ENCODE assay signal across 1 cellular context in genomic region chr4:139176299-139177048, GRCh38.
A peak's percentile ranks its signal among the peaks of the same experiment; 100 is the strongest.
TF ChIP-seq lines count a peak whose summit lies in the region.

No MANE protein-coding gene starts in this region.

TF ChIP-seq in K562, 482 proteins besides CTCF, POLR2A, EP300 and RAD21 (continued from another document and continues in another):
- TF ChIP-seq ZBTB34 (CRISPR knock-in tag; IDR thresholded peaks at IDR 0.05), result no peak
- no peak for TF ChIP-seq KLF1 (tag; IDR thresholded peaks at IDR 0.05)
- TF ChIP-seq ZNF830 (CRISPR knock-in tag; IDR thresholded peaks at IDR 0.05), result no peak
- TF ChIP-seq SPI1 (IDR thresholded peaks at IDR 0.05; ENCODE audit: borderline replicate concordance, low read depth, low read length), result peak; percentile 34; the same call in 1 of the 2 replicates
- TF ChIP-seq ESRRB (CRISPR knock-in tag; IDR thresholded peaks at IDR 0.05; ENCODE audit: borderline replicate concordance), result no peak
- TF ChIP-seq EP400 (IDR thresholded peaks at IDR 0.05), result peak; percentile 68
- no peak for TF ChIP-seq TSHZ1 (CRISPR knock-in tag; IDR thresholded peaks at IDR 0.05)
- no peak for TF ChIP-seq SFPQ (IDR thresholded peaks at IDR 0.05; ENCODE audit: low read depth, low read length)
- TF ChIP-seq SNIP1 (IDR thresholded peaks at IDR 0.05; ENCODE audit: low read depth), result no peak
- no peak for TF ChIP-seq ZNF586 (CRISPR knock-in tag; conservative IDR thresholded peaks at IDR 0.05)
- no peak for TF ChIP-seq RFX1 (IDR thresholded peaks at IDR 0.05)
- no peak for TF ChIP-seq SMARCC2 (IDR thresholded peaks at IDR 0.05; ENCODE audit: low read depth)
- TF ChIP-seq SRSF3 (IDR thresholded peaks at IDR 0.05; ENCODE audit: insufficient read depth, low read length), result no peak
- TF ChIP-seq ZNF561 (CRISPR knock-in tag; conservative IDR thresholded peaks at IDR 0.05), result no peak
- no peak for TF ChIP-seq FOXJ3 (CRISPR knock-in tag; IDR thresholded peaks at IDR 0.05)
- no peak for TF ChIP-seq THRAP3 (IDR thresholded peaks at IDR 0.05; ENCODE audit: borderline replicate concordance)
- no peak for TF ChIP-seq ZNF24 (IDR thresholded peaks at IDR 0.05)
- TF ChIP-seq ZBTB43 (CRISPR knock-in tag; IDR thresholded peaks at IDR 0.05), result no peak
- TF ChIP-seq MYC (IDR thresholded peaks at IDR 0.05; ENCODE audit: low read depth, low read length), result peak; percentile 36; the same call in 1 of the 2 replicates
- TF ChIP-seq MYC (CRISPR knock-in tag; IDR thresholded peaks at IDR 0.05; ENCODE audit: borderline replicate concordance, low read depth), result peak; percentile 39; the same call in 1 of the 2 replicates
- TF ChIP-seq YBX1 (IDR thresholded peaks at IDR 0.05), result no peak
- TF ChIP-seq NR1H2 (CRISPR knock-in tag; IDR thresholded peaks at IDR 0.05), result peak; percentile 18; the same call in 1 of the 2 replicates
- TF ChIP-seq HMGN3 (IDR thresholded peaks at IDR 0.05; ENCODE audit: borderline replicate concordance, extremely low read depth, insufficient read length, low read depth, low read length), result peak; percentile 85
- TF ChIP-seq DNMT1 (IDR thresholded peaks at IDR 0.05), result no peak
- TF ChIP-seq ZNF354B (CRISPR knock-in tag; IDR thresholded peaks at IDR 0.05), result no peak
- no peak for TF ChIP-seq BMI1 (IDR thresholded peaks at IDR 0.05; ENCODE audit: low read length)
- TF ChIP-seq GATAD2A (IDR thresholded peaks at IDR 0.05), result peak; percentile 55; the same call in 1 of the 2 replicates
- no peak for TF ChIP-seq POLR3A (IDR thresholded peaks at IDR 0.05; ENCODE audit: borderline replicate concordance, extremely low read depth, insufficient read depth, insufficient read length)
- TF ChIP-seq HDAC6 (IDR thresholded peaks at IDR 0.05; ENCODE audit: low read depth, low read length), result no peak
- TF ChIP-seq NR2F6 (CRISPR knock-in tag; IDR thresholded peaks at IDR 0.05), result no peak
- no peak for TF ChIP-seq CCAR2 (IDR thresholded peaks at IDR 0.05; ENCODE audit: low read depth, low read length)
- no peak for TF ChIP-seq CTCFL (IDR thresholded peaks at IDR 0.05; ENCODE audit: borderline replicate concordance, insufficient read depth, low read depth, low read length, poor library complexity, severe bottlenecking)
- TF ChIP-seq TCFL5 (CRISPR knock-in tag; conservative IDR thresholded peaks at IDR 0.05), result no peak
- no peak for TF ChIP-seq ZNF165 (CRISPR knock-in tag; IDR thresholded peaks at IDR 0.05; ENCODE audit: borderline replicate concordance)
- TF ChIP-seq BDP1 (IDR thresholded peaks at IDR 0.05; ENCODE audit: insufficient read depth, insufficient read length), result no peak
- no peak for TF ChIP-seq NFE2 (IDR thresholded peaks at IDR 0.05; ENCODE audit: low read depth)
- TF ChIP-seq SMAD4 (CRISPR knock-in tag; conservative IDR thresholded peaks at IDR 0.05), result peak; percentile 89
- no peak for TF ChIP-seq U2AF2 (optimal IDR thresholded peaks at IDR 0.05; ENCODE audit: low read depth, low read length)
- TF ChIP-seq PHB2 (IDR thresholded peaks at IDR 0.05; ENCODE audit: low read depth), result no peak; the same call in 1 of the 2 replicates
- TF ChIP-seq POLR2AphosphoS2 (IDR thresholded peaks at IDR 0.05; ENCODE audit: low read length), result no peak; the same call in 1 of the 2 replicates
- TF ChIP-seq SRF (CRISPR knock-in tag; IDR thresholded peaks at IDR 0.05), result peak in 1 of 2 experiments; percentile 57; a peak in 1 of 4 replicates
- TF ChIP-seq MTA1 (IDR thresholded peaks at IDR 0.05; ENCODE audit: borderline replicate concordance), result no peak
- TF ChIP-seq PHTF2 (CRISPR knock-in tag; IDR thresholded peaks at IDR 0.05), result no peak
- TF ChIP-seq MITF (IDR thresholded peaks at IDR 0.05), result no peak
- TF ChIP-seq ZNF699 (CRISPR knock-in tag; IDR thresholded peaks at IDR 0.05; ENCODE audit: insufficient replicate concordance), result no peak
- no peak for TF ChIP-seq SMARCA5 (IDR thresholded peaks at IDR 0.05)
- TF ChIP-seq ZMIZ1 (IDR thresholded peaks at IDR 0.05; ENCODE audit: low read depth in 2 of 2, low read length in 2 of 2), result no peak
- TF ChIP-seq CBFB (CRISPR knock-in tag; IDR thresholded peaks at IDR 0.05), result no peak; the same call in 1 of the 2 replicates
- no peak for TF ChIP-seq NR4A1 (CRISPR knock-in tag; IDR thresholded peaks at IDR 0.05)
- TF ChIP-seq NR4A1 (tag; IDR thresholded peaks at IDR 0.05), result no peak
- TF ChIP-seq BRF1 (IDR thresholded peaks at IDR 0.05; ENCODE audit: borderline replicate concordance, extremely low read depth, insufficient read length), result no peak
- peak; percentile 43 for TF ChIP-seq U2AF1 (optimal IDR thresholded peaks at IDR 0.05; ENCODE audit: low read depth, low read length)
- no peak for TF ChIP-seq SIN3B (IDR thresholded peaks at IDR 0.05; ENCODE audit: low read depth)
- TF ChIP-seq RFX5 (IDR thresholded peaks at IDR 0.05; ENCODE audit: low read depth, low read length), result no peak
- TF ChIP-seq ARNT (IDR thresholded peaks at IDR 0.05), result no peak
- TF ChIP-seq NCOA2 (IDR thresholded peaks at IDR 0.05; ENCODE audit: partially characterized antibody in 2 of 2), result no peak
- no peak for TF ChIP-seq ETS2 (tag; IDR thresholded peaks at IDR 0.05; ENCODE audit: borderline replicate concordance, poor library complexity, severe bottlenecking)
- no peak for TF ChIP-seq BRF2 (IDR thresholded peaks at IDR 0.05; ENCODE audit: borderline replicate concordance, insufficient read depth, insufficient read length)
